ENCODE assay signal across 8 cellular contexts in the genomic region with DNA sequence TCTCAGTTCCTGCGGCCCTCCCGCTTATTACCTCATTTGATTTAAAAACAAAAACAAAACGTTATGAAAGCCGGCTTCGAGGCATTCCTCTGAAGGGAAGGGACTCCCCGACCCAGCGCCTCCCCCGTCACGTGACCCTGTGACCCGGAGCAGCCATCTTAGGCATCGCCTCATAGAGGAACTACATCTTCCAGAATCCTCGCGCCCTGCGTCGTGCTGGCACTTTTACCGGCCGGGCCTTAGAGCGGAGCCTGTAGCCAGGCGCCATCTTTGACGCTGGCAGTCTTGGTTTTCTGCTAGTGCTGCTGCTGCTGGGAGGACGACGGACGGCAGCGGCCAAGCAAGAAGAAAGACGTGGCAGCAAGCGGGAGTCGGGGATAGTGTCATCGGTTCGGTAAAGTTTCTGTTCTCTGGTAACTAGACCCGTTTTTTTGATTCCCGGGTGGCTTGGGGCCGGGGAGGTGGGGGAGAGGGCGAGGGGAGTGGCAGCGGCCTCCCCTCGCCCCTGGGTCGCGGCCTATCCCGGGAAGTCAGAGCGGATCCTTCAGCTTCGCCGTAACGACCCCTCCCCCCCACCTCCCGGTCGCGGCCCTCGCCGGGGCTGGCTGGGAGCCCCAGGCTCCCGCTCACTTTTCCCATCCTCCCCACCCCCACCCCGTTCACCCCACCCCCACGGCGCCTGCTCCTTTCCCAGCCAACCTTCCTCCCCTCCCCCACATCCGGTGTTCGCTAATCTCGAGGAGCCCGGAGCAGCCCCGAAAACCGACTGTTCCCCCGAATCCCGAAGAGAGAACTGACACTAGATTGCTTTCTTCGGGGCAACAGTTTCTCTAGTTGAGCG. TPM values are rescaled to one million over a fixed set of nuclear protein-coding genes. Genes with fewer than 3 reads are reported as not detected.
A peak's percentile ranks its signal among the peaks of the same experiment; 100 is the strongest.
DNase-seq lines count a peak whose midpoint lies in the region; ATAC-seq and TF ChIP-seq lines count a peak whose summit lies in the region.

A gene with protein sequence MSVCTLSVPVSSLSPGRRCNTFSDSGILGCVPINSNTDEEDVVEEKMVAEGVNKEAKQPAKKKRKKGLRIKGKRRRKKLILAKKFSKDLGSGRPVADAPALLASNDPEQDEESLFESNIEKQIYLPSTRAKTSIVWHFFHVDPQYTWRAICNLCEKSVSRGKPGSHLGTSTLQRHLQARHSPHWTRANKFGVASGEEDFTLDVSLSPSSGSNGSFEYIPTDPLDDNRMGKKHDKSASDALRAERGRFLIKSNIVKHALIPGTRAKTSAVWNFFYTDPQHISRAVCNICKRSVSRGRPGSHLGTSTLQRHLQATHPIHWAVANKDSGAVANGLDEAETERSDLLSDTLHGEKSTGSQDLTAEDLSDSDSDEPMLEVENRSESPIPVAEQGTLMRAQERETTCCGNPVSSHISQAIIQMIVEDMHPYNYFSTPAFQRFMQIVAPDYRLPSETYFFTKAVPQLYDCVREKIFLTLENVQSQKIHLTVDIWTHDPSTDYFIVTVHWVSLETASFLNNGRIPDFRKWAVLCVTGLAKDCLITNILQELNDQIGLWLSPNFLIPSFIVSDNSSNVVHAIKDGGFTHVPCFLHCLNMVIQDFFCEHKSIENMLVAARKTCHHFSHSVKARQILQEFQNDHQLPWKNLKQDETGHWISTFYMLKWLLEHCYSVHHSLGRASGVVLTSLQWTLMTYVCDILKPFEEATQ (N-terminal part only) (plus strand): TSS at position 242 of the 841 bp plus-strand sequence. CDS start 1,900 bp downstream, outside the sequence.
A gene (plus strand): TSS at position 242 of the 841 bp plus-strand sequence. CDS start 21,448 bp downstream, outside the sequence.

- H3K27ac Mint-ChIP-seq in chondrocyte (ENCODE audit: unreplicated experiment): peak within 1 kb of the TSS; percentile 99

- no peaks in the 10 kb centered on the region for H3K36me3 ChIP-seq in kidney epithelial cell (ENCODE audit: control insufficient read depth, insufficient read depth, low read length)

- no peaks in the 10 kb centered on the region for H3K27me3 Mint-ChIP-seq in chondrocyte (ENCODE audit: low read depth)

- H3K4me3 Mint-ChIP-seq in chondrocyte (ENCODE audit: unreplicated experiment): peak within 1 kb of the TSS; percentile 99

- H3K4me3 ChIP-seq in kidney epithelial cell (ENCODE audit: low read depth, low read length): peak within 1 kb of the TSS; percentile 76

- DNase-seq in AG20443 (ENCODE audit: low spot score): peak; percentile 98
- peak; percentile 97 for DNase-seq in NCI-H510A treated with DMSO at 0.1 percent for 48 hours (lab: John Stamatoyannopoulos, UW)
- DNase-seq in activated CD4-positive, alpha-beta T cell treated with anti-CD3 and anti-CD28 coated beads for 24 hours (ENCODE audit: low read depth in 2 of 2): peak; percentile 95 to 96
- peak; percentile 99 for DNase-seq in chondrocyte (ENCODE audit: low spot score)
- peak; percentile 93 for DNase-seq in kidney epithelial cell (ENCODE audit: low read depth)
- DNase-seq in stimulated activated CD4-positive, alpha-beta T cell treated with anti-CD3 and anti-CD28 coated beads, Interleukin-15, amount 100 ng/mL, for 48 hours (ENCODE audit: low read depth in 2 of 2): peak; percentile 98

- H3K27me3 ChIP-seq in kidney epithelial cell (ENCODE audit: control insufficient read depth, insufficient read depth, low read length): no peaks in the 10 kb centered on the region

- peaks cover 16% of the 10 kb centered on the region for H3K36me3 Mint-ChIP-seq in chondrocyte (ENCODE audit: low read depth)

- TF ChIP-seq POLR2A in GM19193 (IDR thresholded peaks at IDR 0.05; ENCODE audit: extremely low read depth, insufficient read depth, insufficient read length): peak; percentile 70

- peaks cover 47% of the 10 kb centered on the region for H3K4me1 Mint-ChIP-seq in chondrocyte (ENCODE audit: low read depth)

- TF ChIP-seq CTCF in chondrocyte (IDR thresholded peaks at IDR 0.05): no peak
- no peak for TF ChIP-seq CTCF in kidney epithelial cell (IDR thresholded peaks at IDR 0.05; ENCODE audit: insufficient read depth, low read length, poor library complexity, severe bottlenecking)

- peak; percentile 96 for ATAC-seq in HG03439 (IDR thresholded peaks at IDR 0.05; ENCODE audit: unreplicated experiment)

- peaks cover 3% of the 10 kb centered on the region for H3K9me3 Mint-ChIP-seq in chondrocyte (ENCODE audit: low read depth)

RNA-seq across cellular contexts. Expression of the first gene that starts in this region (rescaled TPM):
- 38.7 to 48.3 TPM (median 40.3 TPM) in 3 replicates for total RNA-seq in chondrocyte
- 9.1 and 15.5 TPM in 2 replicates for total RNA-seq in kidney epithelial cell

RNA-seq across cellular contexts. Expression of the second gene that starts in this region (rescaled TPM):
- total RNA-seq in chondrocyte (80.8 to 86.0 TPM (median 80.9 TPM) in 3 replicates), kidney epithelial cell (70.0 and 71.1 TPM in 2 replicates)

Comparison
In these comparisons a context has a peak if more than half of its experiments do, and no peak if none do; other contexts are left out.
1. Peak in every context shown above with its lines: DNase-seq, ATAC-seq and H3K4me3 ChIP-seq.